8 cellular contexts compared by ENCODE assay signal in the genomic region with DNA sequence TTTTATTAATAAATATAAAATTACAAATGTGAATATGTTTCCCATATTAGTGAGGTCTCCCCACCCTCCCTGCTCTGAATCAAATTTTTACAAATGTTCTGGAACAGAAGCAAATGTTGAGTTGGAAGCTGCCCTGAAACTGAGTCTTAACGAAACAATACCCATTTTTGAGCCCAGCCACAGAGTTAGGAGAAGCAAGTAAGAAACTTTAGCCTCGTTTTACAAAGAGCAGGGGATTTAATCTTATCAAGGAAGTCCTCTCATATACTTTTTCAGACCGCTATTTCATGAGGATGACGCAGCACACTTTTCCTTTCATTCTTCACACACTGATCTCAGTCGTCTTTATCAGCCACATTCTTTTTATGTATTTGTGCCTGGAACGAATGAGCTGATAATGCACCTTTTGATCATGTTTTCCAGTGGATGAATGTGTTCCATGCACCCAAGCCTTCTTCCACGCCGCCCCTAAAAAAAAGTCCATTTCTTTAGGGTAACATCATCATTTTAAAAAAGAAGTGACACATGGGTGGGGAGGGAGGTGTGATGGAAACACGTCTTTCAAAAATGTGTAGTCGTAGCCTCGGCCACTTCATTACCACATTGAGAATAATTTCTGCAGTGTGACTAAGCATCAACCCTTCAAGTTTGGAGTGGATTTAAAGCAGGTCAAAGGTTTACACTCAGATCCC. TPM values are rescaled to one million over a fixed set of nuclear protein-coding genes. Genes with fewer than 3 reads are reported as not detected.
A peak's percentile ranks its signal among the peaks of the same experiment; 100 is the strongest.
DNase-seq lines count a peak whose midpoint lies in the region; ATAC-seq, FAIRE-seq and TF ChIP-seq lines count a peak whose summit lies in the region.

No MANE protein-coding gene starts in this region.

- peaks cover 9 to 24% (median 18%) of the 10 kb centered on the region in 4 donors for H3K4me1 Mint-ChIP-seq in naive thymus-derived CD8-positive, alpha-beta T cell

- no peak for ATAC-seq in HepG2
- peak; percentile 69 to 76 for ATAC-seq in naive thymus-derived CD8-positive, alpha-beta T cell

- H3K27ac Mint-ChIP-seq in naive thymus-derived CD8-positive, alpha-beta T cell: peak overlapping the region in 9 of 10 donors; percentile 11 to 88 (median 68)

- in situ Hi-C loops in HepG2 (cut with HindIII; ENCODE audit: extremely low pct_ligation_motif_present, low pct_unique_long_range_greater_than_20kb): loop anchor here (5.0 to 10.0 kb wide), 2 partner anchors 223 to 281 kb away; no protein-coding TSS in a partner anchor

- H3K9ac ChIP-seq in liver (ENCODE audit: low read depth in 1 of 2, low read length in 2 of 2) (no peak overlapping the region), HepG2 (ENCODE audit: insufficient read depth, low read depth, low read length) (no peak overlapping the region), adipocyte (ENCODE audit: low read length) (peak overlapping the region; percentile 86), colonic mucosa (ENCODE audit: low read depth in 2 of 2, low read length in 2 of 2) (no peak overlapping the region)

- H3K27me3 ChIP-seq in liver (ENCODE audit: control insufficient read depth in 4 of 4, insufficient read depth in 4 of 4, low read length in 3 of 4) (no peaks in the 10 kb centered on the region), HepG2 (ENCODE audit: control insufficient read depth in 1 of 2, insufficient read depth in 2 of 2, low read length in 2 of 2) (no peaks in the 10 kb centered on the region), adipocyte (replicated peaks; ENCODE audit: control insufficient read depth, insufficient read depth, low read length) (no peaks in the 10 kb centered on the region), colonic mucosa (no peaks in the 10 kb centered on the region)

- H3K36me3 ChIP-seq in liver (ENCODE audit: control insufficient read depth in 4 of 4, insufficient read depth in 3 of 4, low read depth in 1 of 4, low read length in 3 of 4) (no peaks in the 10 kb centered on the region), HepG2 (replicated peaks in 1 of 2; ENCODE audit: control insufficient read depth in 1 of 2, insufficient read depth in 2 of 2, low read length in 2 of 2) (no peaks in the 10 kb centered on the region), adipocyte (ENCODE audit: control insufficient read depth, insufficient read depth, low read length, severe bottlenecking) (no peaks in the 10 kb centered on the region), colonic mucosa (no peaks in the 10 kb centered on the region)

- WGBS in liver: 64% methylated on average over 11 of the region's 11 CpGs
- 94% methylated on average over 11 of the region's 11 CpGs for WGBS in HepG2 (ENCODE audit: low lambda C conversion rate)

- H3K4me3 ChIP-seq in liver (ENCODE audit: low read depth in 1 of 3, low read length in 3 of 3): no peak overlapping the region
- H3K4me3 ChIP-seq in HepG2 (replicated peaks in 1 of 3; ENCODE audit: insufficient read depth in 1 of 3, low read depth in 2 of 3, low read length in 3 of 3): no peak overlapping the region
- peak overlapping the region; percentile 80 for H3K4me3 ChIP-seq in adipocyte (ENCODE audit: low read length)
- H3K4me3 ChIP-seq in colonic mucosa: no peak overlapping the region

- H3K9me3 ChIP-seq in liver (ENCODE audit: control insufficient read depth in 4 of 4, low read length in 3 of 4) (no peaks in the 10 kb centered on the region), HepG2 (ENCODE audit: low read length) (no peaks in the 10 kb centered on the region), adipocyte (ENCODE audit: control insufficient read depth, low read length) (no peaks in the 10 kb centered on the region), colonic mucosa (no peaks in the 10 kb centered on the region)

- no peak for TF ChIP-seq EP300 in HepG2 (IDR thresholded peaks at IDR 0.05; ENCODE audit: low read depth in 2 of 2, low read length in 2 of 2)
- TF ChIP-seq EP300 in HepG2 (CRISPR knock-in tag; IDR thresholded peaks at IDR 0.05; ENCODE audit: borderline replicate concordance): no peak

- FAIRE-seq in HepG2 (lab: Jason Lieb, UNC): no peak
- FAIRE-seq in D721Med (lab: Jason Lieb, UNC): no peak

- no peak for TF ChIP-seq RAD21 in liver (IDR thresholded peaks at IDR 0.05)
- TF ChIP-seq RAD21 in HepG2 (CRISPR knock-in tag; IDR thresholded peaks at IDR 0.05): no peak

- no TSS peak for BruUV-seq in HepG2 (replicated peaks; lab: Mats Ljungman, UMichigan)

- H2AFZ ChIP-seq in HepG2 (ENCODE audit: low read length): no peak overlapping the region

- peak overlapping the region; percentile 46 to 68 for H3K27ac ChIP-seq in liver (ENCODE audit: low read depth in 1 of 2, low read length in 2 of 2)
- H3K27ac ChIP-seq in HepG2 (ENCODE audit: extremely low read length, insufficient read depth, low read length): no peak overlapping the region
- no peak overlapping the region for H3K27ac ChIP-seq in colonic mucosa

- H4K20me1 ChIP-seq in HepG2 (ENCODE audit: insufficient read depth, low read length): 0 out of 2 replicates have a peak, but pooled peaks cover 2% of the 10 kb centered on the region

- DNase-seq in HepG2 (ENCODE audit: low spot score) (no peak), LHCN-M2 (ENCODE audit: low read depth) (peak; percentile 54), adipocyte (ENCODE audit: low read depth) (no peak), D721Med (ENCODE audit: insufficient read length, low spot score) (no peak), DMS153 treated with DMSO at 0.1 percent for 48 hours (lab: John Stamatoyannopoulos, UW; ENCODE audit: unreplicated experiment) (no peak), colonic mucosa (no peak)
- DNase-seq in naive thymus-derived CD8-positive, alpha-beta T cell: peak in 1 of 10 donors; percentile 2

- no peaks in the 10 kb centered on the region for H3K27me3 Mint-ChIP-seq in naive thymus-derived CD8-positive, alpha-beta T cell

- no peaks in the 10 kb centered on the region for H3K79me2 ChIP-seq in HepG2 (ENCODE audit: insufficient read depth, low read length)

- peaks cover 0 to 6% (median 3%) of the 10 kb centered on the region in 3 donors for H3K36me3 Mint-ChIP-seq in naive thymus-derived CD8-positive, alpha-beta T cell

- no peaks in the 10 kb centered on the region for H3K9me3 Mint-ChIP-seq in naive thymus-derived CD8-positive, alpha-beta T cell

- TF ChIP-seq POLR2A in HepG2 (IDR thresholded peaks at IDR 0.05; ENCODE audit: insufficient read depth in 1 of 2, low read depth in 2 of 2, low read length in 2 of 2): no peak

- no peak overlapping the region for H3K4me2 ChIP-seq in HepG2 (ENCODE audit: low read depth, low read length)

- intact Hi-C loops in HepG2 (cut with micrococcal nuclease; ENCODE audit: unreplicated experiment) (loop anchor here (1.0 kb wide), 2 partner anchors 220 to 282 kb away; no protein-coding TSS in a partner anchor), colonic mucosa (cut with DNase I) (loop anchor here (5.0 kb wide), 2 partner anchors 231 to 281 kb away; no protein-coding TSS in a partner anchor)

- POLR2A ChIA-PET in HepG2 (lab: Yijun Ruan, JAX): interaction anchor here (1.5 kb wide), 1 partner anchor 142 kb away, joined by 4 read pairs; a partner anchor contains a TSS
- POLR2A ChIA-PET in naive thymus-derived CD8-positive, alpha-beta T cell (lab: Charles Lee): interaction anchor here (1.3 to 1.4 kb wide), 2 partner anchors 10 to 282 kb away, joined by 3 to 4 read pairs; no protein-coding TSS in a partner anchor

- CTCF ChIA-PET in HepG2 (lab: Yijun Ruan, JAX; ENCODE audit: low intra/inter-chr PET ratio, low total read pairs): interaction anchor here (1.4 to 2.3 kb wide), 3 partner anchors 220 to 282 kb away, joined by 3 to 31 read pairs (median 12); no protein-coding TSS in a partner anchor

- TF ChIP-seq CTCF in liver (IDR thresholded peaks at IDR 0.05; ENCODE audit: low read depth, low read length, missing input control): no peak
- TF ChIP-seq CTCF in HepG2 (CRISPR knock-in tag; IDR thresholded peaks at IDR 0.05): no peak
- no peak for TF ChIP-seq CTCF in D721Med (IDR thresholded peaks at IDR 0.05; ENCODE audit: insufficient read depth, missing control alignments)
- TF ChIP-seq CTCF in colonic mucosa (IDR thresholded peaks at IDR 0.05): no peak

- peaks cover 0 to 20% (median 11%) of the 10 kb centered on the region in 4 donors for H3K4me1 ChIP-seq in liver (ENCODE audit: control insufficient read depth in 4 of 4, insufficient read depth in 4 of 4, low read length in 3 of 4)
- peaks cover 16% of the 10 kb centered on the region for H3K4me1 ChIP-seq in HepG2 (ENCODE audit: insufficient read depth, low read length)
- H3K4me1 ChIP-seq in adipocyte (ENCODE audit: control insufficient read depth, insufficient read depth, low read length): peaks cover 12% of the 10 kb centered on the region
- H3K4me1 ChIP-seq in colonic mucosa: no peaks in the 10 kb centered on the region

- H3K4me3 Mint-ChIP-seq in naive thymus-derived CD8-positive, alpha-beta T cell: peak overlapping the region; percentile 55 to 84 (median 69)

RNA-seq across cellular contexts. Expression of a gene that starts 48.1 kb away (rescaled TPM):
- total RNA-seq in liver (1 to 10 TPM; 7.1 to 9.7 TPM), HepG2 (2016; rRNA removed; fragmentation: Illumina TruSeq; extraction: Trizol) (16.7 and 20.5 TPM in 2 replicates), LHCN-M2 (2014; rRNA removed) (22.0 and 25.2 TPM in 2 replicates), colonic mucosa (10 to 100 TPM in 1 of 2 donors, 1 to 10 TPM in 1; 7.9 to 16.1 TPM)
- polyA plus RNA-seq in liver (1 to 10 TPM; 4.5 TPM), HepG2 (2011; rRNA removed) (5.3 and 7.0 TPM in 2 replicates)
- total RNA-seq in HepG2 (2016; cell fraction: cytosol; rRNA removed; fragmentation: Illumina TruSeq; extraction: Trizol; ENCODE audit: low read depth): 6.1 and 7.6 TPM in 2 replicates
- 16.3 and 19.1 TPM in 2 replicates for total RNA-seq in HepG2 (2016; cell fraction: insoluble cytoplasmic fraction; rRNA removed; fragmentation: Illumina TruSeq; extraction: Trizol)
- total RNA-seq in HepG2 (2016; cell fraction: membrane; rRNA removed; fragmentation: Illumina TruSeq; extraction: Trizol): 10.2 and 10.7 TPM in 2 replicates
- 11.8 and 16.3 TPM in 2 replicates for total RNA-seq in HepG2 (2016; cell fraction: nucleus; rRNA removed; fragmentation: Illumina TruSeq; extraction: Trizol)
- polyA plus RNA-seq in HepG2 (2011; cell fraction: cytosol; rRNA removed): 3.5 and 5.6 TPM in 2 replicates
- polyA plus RNA-seq in HepG2 (2011; cell fraction: nucleus; rRNA removed): 4.9 and 5.1 TPM in 2 replicates
- 6.7 and 8.0 TPM in 2 replicates for polyA plus RNA-seq in HepG2 (2012)
- polyA plus RNA-seq in HepG2 (2016; cell fraction: cytosol; fragmentation: Illumina TruSeq; extraction: Trizol; ENCODE audit: low read depth): 2.6 and 3.6 TPM in 2 replicates
- polyA plus RNA-seq in HepG2 (2016; cell fraction: insoluble cytoplasmic fraction; fragmentation: Illumina TruSeq; extraction: Trizol; ENCODE audit: low read depth): 18.7 and 19.5 TPM in 2 replicates
- polyA plus RNA-seq in HepG2 (2016; cell fraction: membrane; fragmentation: Illumina TruSeq; extraction: Trizol; ENCODE audit: low read depth): 4.9 and 5.8 TPM in 2 replicates
- polyA plus RNA-seq in HepG2 (2016; cell fraction: nucleus; fragmentation: Illumina TruSeq; extraction: Trizol; ENCODE audit: insufficient read depth, low read depth): 12.5 and 13.0 TPM in 2 replicates
- 12.4 and 17.9 TPM in 2 replicates for polyA minus RNA-seq in HepG2 (2011; rRNA and poly(A)+ RNA removed; ENCODE audit: low replicate concordance)
- polyA minus RNA-seq in HepG2 (2011; cell fraction: cytosol; rRNA and poly(A)+ RNA removed): 2.1 and 4.2 TPM in 2 replicates
- 24.1 and 28.3 TPM in 2 replicates for polyA minus RNA-seq in HepG2 (2011; cell fraction: nucleus; rRNA and poly(A)+ RNA removed)
- polyA plus RNA-seq in LHCN-M2 (2012): 11.1 TPM
- 10 to 100 TPM; 13.0 to 15.1 TPM for total RNA-seq in naive thymus-derived CD8-positive, alpha-beta T cell
- 10 to 100 TPM in 2 of 3 donors, 1 to 10 TPM in 1; 8.0 to 18.3 (median 15.5) TPM for polyA plus RNA-seq in naive thymus-derived CD8-positive, alpha-beta T cell

Comparison
In these comparisons a context has a peak if more than half of its experiments do, and no peak if none do; other contexts are left out.
1. H3K27ac ChIP-seq: peak in liver (2 of 2); none in HepG2 (single experiment) and colonic mucosa (single experiment).